ENCODE assay signal across 19 cellular contexts in the genomic region with DNA sequence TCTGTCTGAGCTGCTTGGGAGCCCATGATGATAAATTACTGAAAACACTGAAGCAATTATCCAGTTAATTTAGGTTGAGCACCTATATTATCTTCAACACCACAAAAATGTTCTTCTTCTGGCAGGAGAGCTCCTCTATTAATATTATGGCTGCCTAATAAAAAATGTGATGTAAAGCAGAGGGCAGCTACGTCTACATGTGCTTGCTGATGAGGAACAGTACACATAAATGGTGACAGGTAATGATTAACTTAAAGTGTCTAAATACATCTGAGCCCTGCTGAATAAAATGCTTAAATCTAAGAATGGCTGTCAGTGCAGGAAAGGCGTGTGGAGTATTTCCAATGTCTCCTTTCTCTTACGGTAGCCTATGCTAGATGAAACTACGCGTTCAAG.
"Had no signal": no experiment of that assay in that cellular context is flagged by ENCODE, and none has a peak within 500 bp of the region (broad histone marks: within the 10 kb centered on the region; RNA-seq: fewer than 3 reads in every experiment).

No MANE protein-coding gene starts in this region.

- ATAC-seq: Panc1, PC-3 had no signal

- DNase-seq: Karpas-422, KG1, MM.1S, NCI-H1092 treated with DMSO at 0.1 percent for 48 hours, NCI-H1436, NCI-H187, NCI-H2029, NCI-H2081 treated with DMSO at 0.1 percent for 48 hours, NCI-H2171, NCI-H446, NCI-H510A, NCI-H524 treated with DMSO at 0.1 percent for 48 hours, NCI-H69, NCI-H774, PC-3, SHP77, SK-N-SH, SW 1271 had no signal
